In genomic region chr9:72952914-72953313, GRCh38 we compare ENCODE assay signal across 10 cellular contexts. TPM values are rescaled to one million over a fixed set of nuclear protein-coding genes. Genes with fewer than 3 reads are reported as not detected.
DNase-seq lines count a peak whose midpoint lies in the region; ATAC-seq, FAIRE-seq and TF ChIP-seq lines count a peak whose summit lies in the region.
"Had no signal": no experiment of that assay in that cellular context is flagged by ENCODE, and none has a peak within 500 bp of the region (broad histone marks: within the 10 kb centered on the region; RNA-seq: fewer than 3 reads in every experiment).

TSS of gene ALDH1A1 (minus strand) at chr9:72953053. CDS start at chr9:72953000, 53 bp downstream.

- intact Hi-C loops in left ventricle myocardium inferior (cut with micrococcal nuclease) (no loop called here), sciatic nerve (cut with DNase I) (no loop called here)

- no peak for TF ChIP-seq CTCF in left ventricle myocardium inferior (IDR thresholded peaks at IDR 0.05; ENCODE audit: borderline replicate concordance)

- H3K4me3 Mint-ChIP-seq in activated T-helper 17 cell treated with anti-CD3 and anti-CD28 coated beads, Interleukin-2, amount 50 U/mL, for 72 hours: no peak within 1 kb of the TSS

- peak; percentile 47 for DNase-seq in RCC 7860 (ENCODE audit: low spot score)
- DNase-seq in left ventricle myocardium inferior: no peak
- no peak for DNase-seq in sciatic nerve (ENCODE audit: low spot score)
- no peak for DNase-seq in cortex of kidney (lab: John Stamatoyannopoulos, UW)
- DNase-seq: central memory CD4-positive, alpha-beta T cell had no signal

- peak within 1 kb of the TSS; percentile 68 for H3K27ac ChIP-seq in left ventricle myocardium inferior (replicated peaks)

- no peaks in the 10 kb centered on the region for H3K36me3 Mint-ChIP-seq in activated T-helper 17 cell treated with anti-CD3 and anti-CD28 coated beads, Interleukin-2, amount 50 U/mL, for 72 hours (ENCODE audit: low read depth)

- H3K27ac Mint-ChIP-seq in activated T-helper 17 cell treated with anti-CD3 and anti-CD28 coated beads, Interleukin-2, amount 50 U/mL, for 72 hours: no peak within 1 kb of the TSS

- H3K27me3 ChIP-seq in left ventricle myocardium inferior (ENCODE audit: low read depth): no peaks in the 10 kb centered on the region

- FAIRE-seq in RCC 7860 (lab: Jason Lieb, UNC): peak; percentile 90
- FAIRE-seq: GM12878 had no signal

- H3K36me3 ChIP-seq in left ventricle myocardium inferior: no peaks in the 10 kb centered on the region

- H3K4me1 Mint-ChIP-seq in activated T-helper 17 cell treated with anti-CD3 and anti-CD28 coated beads, Interleukin-2, amount 50 U/mL, for 72 hours: peaks cover 5% of the 10 kb centered on the region

- H3K27me3 Mint-ChIP-seq in activated T-helper 17 cell treated with anti-CD3 and anti-CD28 coated beads, Interleukin-2, amount 50 U/mL, for 72 hours: peaks cover 20% of the 10 kb centered on the region

- peaks cover 4% of the 10 kb centered on the region for H3K9me3 Mint-ChIP-seq in activated T-helper 17 cell treated with anti-CD3 and anti-CD28 coated beads, Interleukin-2, amount 50 U/mL, for 72 hours

- H3K4me3 ChIP-seq in left ventricle myocardium inferior: peak within 1 kb of the TSS; percentile 60
- H3K4me3 ChIP-seq: GM12878 had no signal

- no peaks in the 10 kb centered on the region for H3K9me3 ChIP-seq in left ventricle myocardium inferior (replicated peaks)

- ATAC-seq in GM18867 (IDR thresholded peaks at IDR 0.05; ENCODE audit: unreplicated experiment) (peak; percentile 47), sciatic nerve (peak; percentile 42), GM21737 (IDR thresholded peaks at IDR 0.05; ENCODE audit: unreplicated experiment) (no peak), HG03460 (IDR thresholded peaks at IDR 0.05; ENCODE audit: unreplicated experiment) (no peak)
- no peak for ATAC-seq in activated T-helper 17 cell treated with anti-CD3 and anti-CD28 coated beads, Interleukin-2, amount 50 U/mL, for 72 hours (replicated peaks)
- ATAC-seq: GM12878 had no signal

- H3K4me1 ChIP-seq in left ventricle myocardium inferior: peaks cover 18% of the 10 kb centered on the region

RNA-seq across cellular contexts. Expression of gene ALDH1A1, which starts in this region (rescaled TPM):
- total RNA-seq in left ventricle myocardium inferior (20.7 TPM), sciatic nerve (277 TPM)
- total RNA-seq in activated T-helper 17 cell treated with anti-CD3 and anti-CD28 coated beads, Interleukin-2, amount 50 U/mL, for 72 hours: not detected

Comparison
In these comparisons a context has a peak if more than half of its experiments do, and no peak if none do; other contexts are left out.
1. RNA of gene ALDH1A1 (total RNA-seq): 277 TPM in sciatic nerve (single experiment) and 20.7 TPM in left ventricle myocardium inferior (single experiment); not detected in activated T-helper 17 cell treated with anti-CD3 and anti-CD28 coated beads, Interleukin-2, amount 50 U/mL, for 72 hours; every median in the first group is over 10 times any median in the second.
2. RNA of gene ALDH1A1 (total RNA-seq): 277 TPM in sciatic nerve (single experiment); 20.7 TPM in left ventricle myocardium inferior (single experiment); every median in the first group is over 10 times any median in the second.
3. ATAC-seq: peak in GM18867 (single experiment) and sciatic nerve (single experiment); none in GM21737 (single experiment), activated T-helper 17 cell treated with anti-CD3 and anti-CD28 coated beads, Interleukin-2, amount 50 U/mL, for 72 hours (single experiment) and HG03460 (single experiment).